ENCODE assay signal across 1 cellular context in the genomic region with DNA sequence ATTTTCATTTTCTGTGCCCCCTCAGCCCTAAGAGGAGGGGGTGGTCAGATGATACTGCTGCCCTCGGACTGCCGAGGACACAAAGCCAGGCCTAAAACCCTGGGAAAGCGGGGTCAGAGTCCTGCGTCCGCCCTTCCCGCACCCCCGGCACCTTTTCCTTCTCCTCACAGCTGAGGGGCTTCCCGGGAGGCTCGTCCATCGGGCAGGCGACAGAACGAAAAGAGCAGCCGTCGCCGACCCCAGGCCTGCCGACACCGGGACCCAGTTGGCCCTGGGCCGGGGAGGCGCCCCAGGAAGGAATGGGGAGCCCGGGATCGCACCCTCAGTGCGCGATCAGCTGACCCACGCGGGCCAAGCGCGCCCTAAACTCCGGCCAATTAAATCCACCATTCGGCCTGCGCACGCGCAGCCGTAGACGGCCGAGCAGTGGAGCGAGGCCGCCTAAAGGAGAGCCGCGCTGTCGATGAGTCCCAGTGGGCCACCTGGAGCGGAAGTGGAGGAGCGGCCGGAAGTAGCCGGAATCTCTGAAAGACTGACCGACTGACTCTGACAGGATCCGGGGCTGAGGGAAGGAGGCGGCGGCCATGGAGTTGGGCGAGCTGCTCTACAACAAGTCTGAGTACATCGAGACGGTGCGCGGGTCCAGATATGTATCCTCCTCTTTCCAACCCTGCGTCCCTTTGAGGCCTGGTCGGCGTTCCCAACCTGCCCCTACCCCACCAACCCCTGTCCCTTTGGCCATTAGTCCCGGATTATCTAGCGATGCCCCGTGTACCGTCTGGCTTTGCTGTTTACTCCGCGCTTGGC.
TF ChIP-seq lines count a peak whose summit lies in the region.

A gene (plus strand): TSS at position 508 of the 807 bp plus-strand sequence. CDS start 77 bp downstream, at position 585.
A gene (minus strand): TSS at position 352 of the 807 bp plus-strand sequence. CDS start 153 bp downstream, at position 199.

TF ChIP-seq in HepG2, 621 proteins besides CTCF, POLR2A, EP300 and RAD21 (continued from another document and continues in another):
- peak; percentile 37; the same call in 1 of the 2 replicates for TF ChIP-seq TCF7 (IDR thresholded peaks at IDR 0.05; ENCODE audit: low read depth)
- no peak for TF ChIP-seq SMC3 (IDR thresholded peaks at IDR 0.05; ENCODE audit: low read length)
- peak; percentile 90 for TF ChIP-seq MEIS2 (CRISPR knock-in tag; IDR thresholded peaks at IDR 0.05)
- TF ChIP-seq PCBP1 (IDR thresholded peaks at IDR 0.05; ENCODE audit: borderline replicate concordance, low read depth, low read length) = peak; percentile 92; the same call in 1 of the 2 replicates
- TF ChIP-seq ZKSCAN8 (CRISPR knock-in tag; IDR thresholded peaks at IDR 0.05; ENCODE audit: borderline replicate concordance) = no peak; the same call in 1 of the 2 replicates
- peak; percentile 92 for TF ChIP-seq ZNF253 (CRISPR knock-in tag; IDR thresholded peaks at IDR 0.05; ENCODE audit: borderline replicate concordance)
- peak; percentile 77 for TF ChIP-seq MTA1 (CRISPR knock-in tag; IDR thresholded peaks at IDR 0.05; ENCODE audit: borderline replicate concordance)
- peak; percentile 97 for TF ChIP-seq ZNF225 (CRISPR knock-in tag; IDR thresholded peaks at IDR 0.05)
- TF ChIP-seq ZNF891 (CRISPR knock-in tag; IDR thresholded peaks at IDR 0.05) = peak; percentile 97
- TF ChIP-seq RBAK (CRISPR knock-in tag; IDR thresholded peaks at IDR 0.05) = peak; percentile 57; the same call in 1 of the 2 replicates
- 0 out of 2 replicates have a peak, but pooled peaks have one; percentile 52 for TF ChIP-seq NR3C1 (CRISPR knock-in tag; IDR thresholded peaks at IDR 0.05)
- no peak for TF ChIP-seq TBP (CRISPR knock-in tag; IDR thresholded peaks at IDR 0.05)
- TF ChIP-seq, protein P1, sequence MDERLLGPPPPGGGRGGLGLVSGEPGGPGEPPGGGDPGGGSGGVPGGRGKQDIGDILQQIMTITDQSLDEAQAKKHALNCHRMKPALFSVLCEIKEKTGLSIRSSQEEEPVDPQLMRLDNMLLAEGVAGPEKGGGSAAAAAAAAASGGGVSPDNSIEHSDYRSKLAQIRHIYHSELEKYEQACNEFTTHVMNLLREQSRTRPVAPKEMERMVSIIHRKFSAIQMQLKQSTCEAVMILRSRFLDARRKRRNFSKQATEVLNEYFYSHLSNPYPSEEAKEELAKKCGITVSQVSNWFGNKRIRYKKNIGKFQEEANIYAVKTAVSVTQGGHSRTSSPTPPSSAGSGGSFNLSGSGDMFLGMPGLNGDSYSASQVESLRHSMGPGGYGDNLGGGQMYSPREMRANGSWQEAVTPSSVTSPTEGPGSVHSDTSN (CRISPR knock-in tag; IDR thresholded peaks at IDR 0.05) = no peak
- no peak; the same call in 1 of the 2 replicates for TF ChIP-seq HOXA9 (CRISPR knock-in tag; IDR thresholded peaks at IDR 0.05; ENCODE audit: borderline replicate concordance)
- TF ChIP-seq ATAD3A (CRISPR knock-in tag; IDR thresholded peaks at IDR 0.05) = peak; percentile 21; the same call in 1 of the 2 replicates
- no peak for TF ChIP-seq ZNF383 (CRISPR knock-in tag; IDR thresholded peaks at IDR 0.05; ENCODE audit: borderline replicate concordance)
- TF ChIP-seq MXD4 (CRISPR knock-in tag; IDR thresholded peaks at IDR 0.05) = peak; percentile 97
- TF ChIP-seq, protein P2, sequence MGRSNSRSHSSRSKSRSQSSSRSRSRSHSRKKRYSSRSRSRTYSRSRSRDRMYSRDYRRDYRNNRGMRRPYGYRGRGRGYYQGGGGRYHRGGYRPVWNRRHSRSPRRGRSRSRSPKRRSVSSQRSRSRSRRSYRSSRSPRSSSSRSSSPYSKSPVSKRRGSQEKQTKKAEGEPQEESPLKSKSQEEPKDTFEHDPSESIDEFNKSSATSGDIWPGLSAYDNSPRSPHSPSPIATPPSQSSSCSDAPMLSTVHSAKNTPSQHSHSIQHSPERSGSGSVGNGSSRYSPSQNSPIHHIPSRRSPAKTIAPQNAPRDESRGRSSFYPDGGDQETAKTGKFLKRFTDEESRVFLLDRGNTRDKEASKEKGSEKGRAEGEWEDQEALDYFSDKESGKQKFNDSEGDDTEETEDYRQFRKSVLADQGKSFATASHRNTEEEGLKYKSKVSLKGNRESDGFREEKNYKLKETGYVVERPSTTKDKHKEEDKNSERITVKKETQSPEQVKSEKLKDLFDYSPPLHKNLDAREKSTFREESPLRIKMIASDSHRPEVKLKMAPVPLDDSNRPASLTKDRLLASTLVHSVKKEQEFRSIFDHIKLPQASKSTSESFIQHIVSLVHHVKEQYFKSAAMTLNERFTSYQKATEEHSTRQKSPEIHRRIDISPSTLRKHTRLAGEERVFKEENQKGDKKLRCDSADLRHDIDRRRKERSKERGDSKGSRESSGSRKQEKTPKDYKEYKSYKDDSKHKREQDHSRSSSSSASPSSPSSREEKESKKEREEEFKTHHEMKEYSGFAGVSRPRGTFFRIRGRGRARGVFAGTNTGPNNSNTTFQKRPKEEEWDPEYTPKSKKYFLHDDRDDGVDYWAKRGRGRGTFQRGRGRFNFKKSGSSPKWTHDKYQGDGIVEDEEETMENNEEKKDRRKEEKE (IDR thresholded peaks at IDR 0.05) = no peak
- peak; percentile 100 for TF ChIP-seq XRCC5 (optimal IDR thresholded peaks at IDR 0.05; ENCODE audit: low read length)
- TF ChIP-seq SIN3B (IDR thresholded peaks at IDR 0.05; ENCODE audit: low read length) = peak; percentile 96
- TF ChIP-seq, protein P3, sequence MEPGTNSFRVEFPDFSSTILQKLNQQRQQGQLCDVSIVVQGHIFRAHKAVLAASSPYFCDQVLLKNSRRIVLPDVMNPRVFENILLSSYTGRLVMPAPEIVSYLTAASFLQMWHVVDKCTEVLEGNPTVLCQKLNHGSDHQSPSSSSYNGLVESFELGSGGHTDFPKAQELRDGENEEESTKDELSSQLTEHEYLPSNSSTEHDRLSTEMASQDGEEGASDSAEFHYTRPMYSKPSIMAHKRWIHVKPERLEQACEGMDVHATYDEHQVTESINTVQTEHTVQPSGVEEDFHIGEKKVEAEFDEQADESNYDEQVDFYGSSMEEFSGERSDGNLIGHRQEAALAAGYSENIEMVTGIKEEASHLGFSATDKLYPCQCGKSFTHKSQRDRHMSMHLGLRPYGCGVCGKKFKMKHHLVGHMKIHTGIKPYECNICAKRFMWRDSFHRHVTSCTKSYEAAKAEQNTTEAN (CRISPR knock-in tag; conservative IDR thresholded peaks at IDR 0.05) = peak; percentile 97
- TF ChIP-seq, protein P4, sequence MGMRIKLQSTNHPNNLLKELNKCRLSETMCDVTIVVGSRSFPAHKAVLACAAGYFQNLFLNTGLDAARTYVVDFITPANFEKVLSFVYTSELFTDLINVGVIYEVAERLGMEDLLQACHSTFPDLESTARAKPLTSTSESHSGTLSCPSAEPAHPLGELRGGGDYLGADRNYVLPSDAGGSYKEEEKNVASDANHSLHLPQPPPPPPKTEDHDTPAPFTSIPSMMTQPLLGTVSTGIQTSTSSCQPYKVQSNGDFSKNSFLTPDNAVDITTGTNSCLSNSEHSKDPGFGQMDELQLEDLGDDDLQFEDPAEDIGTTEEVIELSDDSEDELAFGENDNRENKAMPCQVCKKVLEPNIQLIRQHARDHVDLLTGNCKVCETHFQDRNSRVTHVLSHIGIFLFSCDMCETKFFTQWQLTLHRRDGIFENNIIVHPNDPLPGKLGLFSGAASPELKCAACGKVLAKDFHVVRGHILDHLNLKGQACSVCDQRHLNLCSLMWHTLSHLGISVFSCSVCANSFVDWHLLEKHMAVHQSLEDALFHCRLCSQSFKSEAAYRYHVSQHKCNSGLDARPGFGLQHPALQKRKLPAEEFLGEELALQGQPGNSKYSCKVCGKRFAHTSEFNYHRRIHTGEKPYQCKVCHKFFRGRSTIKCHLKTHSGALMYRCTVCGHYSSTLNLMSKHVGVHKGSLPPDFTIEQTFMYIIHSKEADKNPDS (CRISPR knock-in tag; IDR thresholded peaks at IDR 0.05) = 0 out of 2 replicates have a peak, but pooled peaks have one; percentile 65
- peak; percentile 97 for TF ChIP-seq ZNF501 (CRISPR knock-in tag; IDR thresholded peaks at IDR 0.05)
- peak; percentile 78; the same call in 1 of the 2 replicates for TF ChIP-seq ZFYVE20 (CRISPR knock-in tag; IDR thresholded peaks at IDR 0.05; ENCODE audit: borderline replicate concordance, low read depth)
- TF ChIP-seq, protein P5, sequence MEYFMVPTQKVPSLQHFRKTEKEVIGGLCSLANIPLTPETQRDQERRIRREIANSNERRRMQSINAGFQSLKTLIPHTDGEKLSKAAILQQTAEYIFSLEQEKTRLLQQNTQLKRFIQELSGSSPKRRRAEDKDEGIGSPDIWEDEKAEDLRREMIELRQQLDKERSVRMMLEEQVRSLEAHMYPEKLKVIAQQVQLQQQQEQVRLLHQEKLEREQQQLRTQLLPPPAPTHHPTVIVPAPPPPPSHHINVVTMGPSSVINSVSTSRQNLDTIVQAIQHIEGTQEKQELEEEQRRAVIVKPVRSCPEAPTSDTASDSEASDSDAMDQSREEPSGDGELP (IDR thresholded peaks at IDR 0.05; ENCODE audit: borderline replicate concordance, low read depth) = peak; percentile 99
- peak; percentile 61; the same call in 1 of the 2 replicates for TF ChIP-seq HES4 (CRISPR knock-in tag; IDR thresholded peaks at IDR 0.05; ENCODE audit: borderline replicate concordance)
- peak; percentile 71; the same call in 1 of the 2 replicates for TF ChIP-seq ZNF614 (CRISPR knock-in tag; IDR thresholded peaks at IDR 0.05; ENCODE audit: borderline replicate concordance)
- TF ChIP-seq, protein P6, sequence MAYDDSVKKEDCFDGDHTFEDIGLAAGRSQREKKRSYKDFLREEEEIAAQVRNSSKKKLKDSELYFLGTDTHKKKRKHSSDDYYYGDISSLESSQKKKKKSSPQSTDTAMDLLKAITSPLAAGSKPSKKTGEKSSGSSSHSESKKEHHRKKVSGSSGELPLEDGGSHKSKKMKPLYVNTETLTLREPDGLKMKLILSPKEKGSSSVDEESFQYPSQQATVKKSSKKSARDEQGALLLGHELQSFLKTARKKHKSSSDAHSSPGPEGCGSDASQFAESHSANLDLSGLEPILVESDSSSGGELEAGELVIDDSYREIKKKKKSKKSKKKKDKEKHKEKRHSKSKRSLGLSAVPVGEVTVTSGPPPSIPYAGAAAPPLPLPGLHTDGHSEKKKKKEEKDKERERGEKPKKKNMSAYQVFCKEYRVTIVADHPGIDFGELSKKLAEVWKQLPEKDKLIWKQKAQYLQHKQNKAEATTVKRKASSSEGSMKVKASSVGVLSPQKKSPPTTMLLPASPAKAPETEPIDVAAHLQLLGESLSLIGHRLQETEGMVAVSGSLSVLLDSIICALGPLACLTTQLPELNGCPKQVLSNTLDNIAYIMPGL (CRISPR knock-in tag; IDR thresholded peaks at IDR 0.05; ENCODE audit: borderline replicate concordance in 1 of 2, low read depth in 1 of 2) = peak; percentile 89 to 96
- TF ChIP-seq, protein P7, sequence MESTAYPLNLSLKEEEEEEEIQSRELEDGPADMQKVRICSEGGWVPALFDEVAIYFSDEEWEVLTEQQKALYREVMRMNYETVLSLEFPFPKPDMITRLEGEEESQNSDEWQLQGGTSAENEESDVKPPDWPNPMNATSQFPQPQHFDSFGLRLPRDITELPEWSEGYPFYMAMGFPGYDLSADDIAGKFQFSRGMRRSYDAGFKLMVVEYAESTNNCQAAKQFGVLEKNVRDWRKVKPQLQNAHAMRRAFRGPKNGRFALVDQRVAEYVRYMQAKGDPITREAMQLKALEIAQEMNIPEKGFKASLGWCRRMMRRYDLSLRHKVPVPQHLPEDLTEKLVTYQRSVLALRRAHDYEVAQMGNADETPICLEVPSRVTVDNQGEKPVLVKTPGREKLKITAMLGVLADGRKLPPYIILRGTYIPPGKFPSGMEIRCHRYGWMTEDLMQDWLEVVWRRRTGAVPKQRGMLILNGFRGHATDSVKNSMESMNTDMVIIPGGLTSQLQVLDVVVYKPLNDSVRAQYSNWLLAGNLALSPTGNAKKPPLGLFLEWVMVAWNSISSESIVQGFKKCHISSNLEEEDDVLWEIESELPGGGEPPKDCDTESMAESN (CRISPR knock-in tag; conservative IDR thresholded peaks at IDR 0.05) = peak; percentile 98
- no peak; the same call in 1 of the 2 replicates for TF ChIP-seq ZNF556 (CRISPR knock-in tag; IDR thresholded peaks at IDR 0.05; ENCODE audit: borderline replicate concordance)
- peak; percentile 98 for TF ChIP-seq ZNF563 (CRISPR knock-in tag; IDR thresholded peaks at IDR 0.05)
- TF ChIP-seq GABPA (IDR thresholded peaks at IDR 0.05; ENCODE audit: low read depth, low read length) = peak; percentile 96
- peak; percentile 98 for TF ChIP-seq GABPA (CRISPR knock-in tag; IDR thresholded peaks at IDR 0.05; ENCODE audit: low read depth)
- TF ChIP-seq HDAC2 (CRISPR knock-in tag; IDR thresholded peaks at IDR 0.05) = peak; percentile 80
- TF ChIP-seq PHF20 (CRISPR knock-in tag; IDR thresholded peaks at IDR 0.05) = peak; percentile 97
- peak; percentile 45; the same call in 1 of the 2 replicates for TF ChIP-seq GZF1 (CRISPR knock-in tag; IDR thresholded peaks at IDR 0.05)
- TF ChIP-seq, protein P8, sequence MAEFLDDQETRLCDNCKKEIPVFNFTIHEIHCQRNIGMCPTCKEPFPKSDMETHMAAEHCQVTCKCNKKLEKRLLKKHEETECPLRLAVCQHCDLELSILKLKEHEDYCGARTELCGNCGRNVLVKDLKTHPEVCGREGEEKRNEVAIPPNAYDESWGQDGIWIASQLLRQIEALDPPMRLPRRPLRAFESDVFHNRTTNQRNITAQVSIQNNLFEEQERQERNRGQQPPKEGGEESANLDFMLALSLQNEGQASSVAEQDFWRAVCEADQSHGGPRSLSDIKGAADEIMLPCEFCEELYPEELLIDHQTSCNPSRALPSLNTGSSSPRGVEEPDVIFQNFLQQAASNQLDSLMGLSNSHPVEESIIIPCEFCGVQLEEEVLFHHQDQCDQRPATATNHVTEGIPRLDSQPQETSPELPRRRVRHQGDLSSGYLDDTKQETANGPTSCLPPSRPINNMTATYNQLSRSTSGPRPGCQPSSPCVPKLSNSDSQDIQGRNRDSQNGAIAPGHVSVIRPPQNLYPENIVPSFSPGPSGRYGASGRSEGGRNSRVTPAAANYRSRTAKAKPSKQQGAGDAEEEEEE (CRISPR knock-in tag; IDR thresholded peaks at IDR 0.05; ENCODE audit: borderline replicate concordance) = no peak; the same call in 1 of the 2 replicates
- TF ChIP-seq LCORL (IDR thresholded peaks at IDR 0.05) = no peak
- no peak; the same call in 1 of the 2 replicates for TF ChIP-seq LCORL (CRISPR knock-in tag; IDR thresholded peaks at IDR 0.05)
- peak; percentile 83; the same call in 1 of the 2 replicates for TF ChIP-seq ZNF790 (CRISPR knock-in tag; IDR thresholded peaks at IDR 0.05; ENCODE audit: borderline replicate concordance)
- TF ChIP-seq, protein P9, sequence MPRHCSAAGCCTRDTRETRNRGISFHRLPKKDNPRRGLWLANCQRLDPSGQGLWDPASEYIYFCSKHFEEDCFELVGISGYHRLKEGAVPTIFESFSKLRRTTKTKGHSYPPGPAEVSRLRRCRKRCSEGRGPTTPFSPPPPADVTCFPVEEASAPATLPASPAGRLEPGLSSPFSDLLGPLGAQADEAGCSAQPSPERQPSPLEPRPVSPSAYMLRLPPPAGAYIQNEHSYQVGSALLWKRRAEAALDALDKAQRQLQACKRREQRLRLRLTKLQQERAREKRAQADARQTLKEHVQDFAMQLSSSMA (CRISPR knock-in tag; IDR thresholded peaks at IDR 0.05) = peak; percentile 81
- TF ChIP-seq JUN (CRISPR knock-in tag; IDR thresholded peaks at IDR 0.05) = 0 out of 2 replicates have a peak, but pooled peaks have one; percentile 43
- 0 out of 2 replicates have a peak, but pooled peaks have one; percentile 37 for TF ChIP-seq ZC3H4 (CRISPR knock-in tag; IDR thresholded peaks at IDR 0.05; ENCODE audit: borderline replicate concordance)
- TF ChIP-seq, protein P10, sequence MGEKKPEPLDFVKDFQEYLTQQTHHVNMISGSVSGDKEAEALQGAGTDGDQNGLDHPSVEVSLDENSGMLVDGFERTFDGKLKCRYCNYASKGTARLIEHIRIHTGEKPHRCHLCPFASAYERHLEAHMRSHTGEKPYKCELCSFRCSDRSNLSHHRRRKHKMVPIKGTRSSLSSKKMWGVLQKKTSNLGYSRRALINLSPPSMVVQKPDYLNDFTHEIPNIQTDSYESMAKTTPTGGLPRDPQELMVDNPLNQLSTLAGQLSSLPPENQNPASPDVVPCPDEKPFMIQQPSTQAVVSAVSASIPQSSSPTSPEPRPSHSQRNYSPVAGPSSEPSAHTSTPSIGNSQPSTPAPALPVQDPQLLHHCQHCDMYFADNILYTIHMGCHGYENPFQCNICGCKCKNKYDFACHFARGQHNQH (CRISPR knock-in tag; IDR thresholded peaks at IDR 0.05) = peak; percentile 97
